ENCODE assay signal across 1 cellular context in genomic region chr12:121580959-121581680, GRCh38.
A peak's percentile ranks its signal among the peaks of the same experiment; 100 is the strongest.
TF ChIP-seq lines count a peak whose summit lies in the region.

Gene KDM2B, minus strand, starts transcription at chr12:121581023. Its CDS starts 112 bp downstream, at chr12:121580911.

TF ChIP-seq in HepG2, 621 proteins besides CTCF, POLR2A, EP300 and RAD21 (continued from another document and continues in another):
- peak; percentile 46; the same call in 1 of the 2 replicates for TF ChIP-seq ZSCAN22 (CRISPR knock-in tag; IDR thresholded peaks at IDR 0.05)
- TF ChIP-seq SIN3A (IDR thresholded peaks at IDR 0.05; ENCODE audit: borderline replicate concordance, low read depth, low read length): peak; percentile 88; the same call in 1 of the 2 replicates
- no peak for TF ChIP-seq POGZ (CRISPR knock-in tag; IDR thresholded peaks at IDR 0.05)
- TF ChIP-seq ZNF556 (CRISPR knock-in tag; IDR thresholded peaks at IDR 0.05; ENCODE audit: borderline replicate concordance): 0 out of 2 replicates have a peak, but pooled peaks have one; percentile 25
- TF ChIP-seq ZNF24 (IDR thresholded peaks at IDR 0.05): peak; percentile 84
- peak; percentile 42 for TF ChIP-seq ZEB1 (IDR thresholded peaks at IDR 0.05; ENCODE audit: insufficient replicate concordance, low read depth)
- TF ChIP-seq RBAK (CRISPR knock-in tag; IDR thresholded peaks at IDR 0.05): no peak
- TF ChIP-seq, protein P1, sequence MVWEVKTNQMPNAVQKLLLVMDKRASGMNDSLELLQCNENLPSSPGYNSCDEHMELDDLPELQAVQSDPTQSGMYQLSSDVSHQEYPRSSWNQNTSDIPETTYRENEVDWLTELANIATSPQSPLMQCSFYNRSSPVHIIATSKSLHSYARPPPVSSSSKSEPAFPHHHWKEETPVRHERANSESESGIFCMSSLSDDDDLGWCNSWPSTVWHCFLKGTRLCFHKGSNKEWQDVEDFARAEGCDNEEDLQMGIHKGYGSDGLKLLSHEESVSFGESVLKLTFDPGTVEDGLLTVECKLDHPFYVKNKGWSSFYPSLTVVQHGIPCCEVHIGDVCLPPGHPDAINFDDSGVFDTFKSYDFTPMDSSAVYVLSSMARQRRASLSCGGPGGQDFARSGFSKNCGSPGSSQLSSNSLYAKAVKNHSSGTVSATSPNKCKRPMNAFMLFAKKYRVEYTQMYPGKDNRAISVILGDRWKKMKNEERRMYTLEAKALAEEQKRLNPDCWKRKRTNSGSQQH (CRISPR knock-in tag; IDR thresholded peaks at IDR 0.05; ENCODE audit: low read depth): peak; percentile 100
- TF ChIP-seq ATAD3A (CRISPR knock-in tag; IDR thresholded peaks at IDR 0.05): no peak
- no peak for TF ChIP-seq CREB1 (IDR thresholded peaks at IDR 0.05)
- peak; percentile 50; the same call in 1 of the 2 replicates for TF ChIP-seq CREB1 (CRISPR knock-in tag; IDR thresholded peaks at IDR 0.05)
- TF ChIP-seq SPEN (CRISPR knock-in tag; IDR thresholded peaks at IDR 0.05; ENCODE audit: low read depth): no peak
- peak; percentile 45; the same call in 1 of the 2 replicates for TF ChIP-seq SP4 (CRISPR knock-in tag; IDR thresholded peaks at IDR 0.05)
- 0 out of 2 replicates have a peak, but pooled peaks have one; percentile 23 for TF ChIP-seq POLR2G (IDR thresholded peaks at IDR 0.05; ENCODE audit: low read depth, low read length)
- no peak for TF ChIP-seq HOXA9 (CRISPR knock-in tag; IDR thresholded peaks at IDR 0.05; ENCODE audit: borderline replicate concordance)
- TF ChIP-seq ERF (CRISPR knock-in tag; IDR thresholded peaks at IDR 0.05): no peak
- peak; percentile 58 for TF ChIP-seq GABPA (IDR thresholded peaks at IDR 0.05; ENCODE audit: low read depth, low read length)
- peak; percentile 83 for TF ChIP-seq GABPA (CRISPR knock-in tag; IDR thresholded peaks at IDR 0.05; ENCODE audit: low read depth)
- no peak for TF ChIP-seq AGO2 (optimal IDR thresholded peaks at IDR 0.05; ENCODE audit: low read depth, low read length)
- TF ChIP-seq ARID4A (CRISPR knock-in tag; IDR thresholded peaks at IDR 0.05; ENCODE audit: borderline replicate concordance): peak; percentile 59; the same call in 1 of the 2 replicates
- no peak for TF ChIP-seq ZNF10 (CRISPR knock-in tag; IDR thresholded peaks at IDR 0.05; ENCODE audit: borderline replicate concordance, low read depth)
- TF ChIP-seq, protein P2, sequence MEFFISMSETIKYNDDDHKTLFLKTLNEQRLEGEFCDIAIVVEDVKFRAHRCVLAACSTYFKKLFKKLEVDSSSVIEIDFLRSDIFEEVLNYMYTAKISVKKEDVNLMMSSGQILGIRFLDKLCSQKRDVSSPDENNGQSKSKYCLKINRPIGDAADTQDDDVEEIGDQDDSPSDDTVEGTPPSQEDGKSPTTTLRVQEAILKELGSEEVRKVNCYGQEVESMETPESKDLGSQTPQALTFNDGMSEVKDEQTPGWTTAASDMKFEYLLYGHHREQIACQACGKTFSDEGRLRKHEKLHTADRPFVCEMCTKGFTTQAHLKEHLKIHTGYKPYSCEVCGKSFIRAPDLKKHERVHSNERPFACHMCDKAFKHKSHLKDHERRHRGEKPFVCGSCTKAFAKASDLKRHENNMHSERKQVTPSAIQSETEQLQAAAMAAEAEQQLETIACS (CRISPR knock-in tag; IDR thresholded peaks at IDR 0.05): no peak
- no peak for TF ChIP-seq ZNF383 (CRISPR knock-in tag; IDR thresholded peaks at IDR 0.05; ENCODE audit: borderline replicate concordance)
- no peak for TF ChIP-seq DBP (CRISPR knock-in tag; IDR thresholded peaks at IDR 0.05; ENCODE audit: not compliant biosample characterization)
- no peak for TF ChIP-seq KLF15 (CRISPR knock-in tag; IDR thresholded peaks at IDR 0.05; ENCODE audit: borderline replicate concordance)
- TF ChIP-seq, protein P3, sequence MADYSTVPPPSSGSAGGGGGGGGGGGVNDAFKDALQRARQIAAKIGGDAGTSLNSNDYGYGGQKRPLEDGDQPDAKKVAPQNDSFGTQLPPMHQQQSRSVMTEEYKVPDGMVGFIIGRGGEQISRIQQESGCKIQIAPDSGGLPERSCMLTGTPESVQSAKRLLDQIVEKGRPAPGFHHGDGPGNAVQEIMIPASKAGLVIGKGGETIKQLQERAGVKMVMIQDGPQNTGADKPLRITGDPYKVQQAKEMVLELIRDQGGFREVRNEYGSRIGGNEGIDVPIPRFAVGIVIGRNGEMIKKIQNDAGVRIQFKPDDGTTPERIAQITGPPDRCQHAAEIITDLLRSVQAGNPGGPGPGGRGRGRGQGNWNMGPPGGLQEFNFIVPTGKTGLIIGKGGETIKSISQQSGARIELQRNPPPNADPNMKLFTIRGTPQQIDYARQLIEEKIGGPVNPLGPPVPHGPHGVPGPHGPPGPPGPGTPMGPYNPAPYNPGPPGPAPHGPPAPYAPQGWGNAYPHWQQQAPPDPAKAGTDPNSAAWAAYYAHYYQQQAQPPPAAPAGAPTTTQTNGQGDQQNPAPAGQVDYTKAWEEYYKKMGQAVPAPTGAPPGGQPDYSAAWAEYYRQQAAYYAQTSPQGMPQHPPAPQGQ (CRISPR knock-in tag; IDR thresholded peaks at IDR 0.05; ENCODE audit: borderline replicate concordance): no peak
- TF ChIP-seq MXD4 (CRISPR knock-in tag; IDR thresholded peaks at IDR 0.05): 0 out of 2 replicates have a peak, but pooled peaks have one; percentile 15
- TF ChIP-seq SAP130 (CRISPR knock-in tag; IDR thresholded peaks at IDR 0.05; ENCODE audit: low read depth): peak; percentile 93
- TF ChIP-seq CSRNP1 (CRISPR knock-in tag; IDR thresholded peaks at IDR 0.05): no peak
- TF ChIP-seq, protein P4, sequence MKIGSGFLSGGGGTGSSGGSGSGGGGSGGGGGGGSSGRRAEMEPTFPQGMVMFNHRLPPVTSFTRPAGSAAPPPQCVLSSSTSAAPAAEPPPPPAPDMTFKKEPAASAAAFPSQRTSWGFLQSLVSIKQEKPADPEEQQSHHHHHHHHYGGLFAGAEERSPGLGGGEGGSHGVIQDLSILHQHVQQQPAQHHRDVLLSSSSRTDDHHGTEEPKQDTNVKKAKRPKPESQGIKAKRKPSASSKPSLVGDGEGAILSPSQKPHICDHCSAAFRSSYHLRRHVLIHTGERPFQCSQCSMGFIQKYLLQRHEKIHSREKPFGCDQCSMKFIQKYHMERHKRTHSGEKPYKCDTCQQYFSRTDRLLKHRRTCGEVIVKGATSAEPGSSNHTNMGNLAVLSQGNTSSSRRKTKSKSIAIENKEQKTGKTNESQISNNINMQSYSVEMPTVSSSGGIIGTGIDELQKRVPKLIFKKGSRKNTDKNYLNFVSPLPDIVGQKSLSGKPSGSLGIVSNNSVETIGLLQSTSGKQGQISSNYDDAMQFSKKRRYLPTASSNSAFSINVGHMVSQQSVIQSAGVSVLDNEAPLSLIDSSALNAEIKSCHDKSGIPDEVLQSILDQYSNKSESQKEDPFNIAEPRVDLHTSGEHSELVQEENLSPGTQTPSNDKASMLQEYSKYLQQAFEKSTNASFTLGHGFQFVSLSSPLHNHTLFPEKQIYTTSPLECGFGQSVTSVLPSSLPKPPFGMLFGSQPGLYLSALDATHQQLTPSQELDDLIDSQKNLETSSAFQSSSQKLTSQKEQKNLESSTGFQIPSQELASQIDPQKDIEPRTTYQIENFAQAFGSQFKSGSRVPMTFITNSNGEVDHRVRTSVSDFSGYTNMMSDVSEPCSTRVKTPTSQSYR (CRISPR knock-in tag; IDR thresholded peaks at IDR 0.05; ENCODE audit: borderline replicate concordance): no peak
- TF ChIP-seq, protein P5, sequence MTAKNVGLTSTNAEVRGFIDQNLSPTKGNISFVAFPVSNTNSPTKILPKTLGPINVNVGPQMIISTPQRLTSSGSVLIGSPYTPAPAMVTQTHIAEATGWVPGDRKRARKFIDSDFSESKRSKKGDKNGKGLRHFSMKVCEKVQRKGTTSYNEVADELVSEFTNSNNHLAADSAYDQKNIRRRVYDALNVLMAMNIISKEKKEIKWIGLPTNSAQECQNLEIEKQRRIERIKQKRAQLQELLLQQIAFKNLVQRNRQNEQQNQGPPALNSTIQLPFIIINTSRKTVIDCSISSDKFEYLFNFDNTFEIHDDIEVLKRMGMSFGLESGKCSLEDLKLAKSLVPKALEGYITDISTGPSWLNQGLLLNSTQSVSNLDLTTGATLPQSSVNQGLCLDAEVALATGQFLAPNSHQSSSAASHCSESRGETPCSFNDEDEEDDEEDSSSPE (CRISPR knock-in tag; IDR thresholded peaks at IDR 0.05): 0 out of 2 replicates have a peak, but pooled peaks have one; percentile 16
- TF ChIP-seq SOX6 (IDR thresholded peaks at IDR 0.05): no peak
- no peak for TF ChIP-seq SOX6 (CRISPR knock-in tag; IDR thresholded peaks at IDR 0.05)
- TF ChIP-seq MIER2 (CRISPR knock-in tag; IDR thresholded peaks at IDR 0.05): 0 out of 2 replicates have a peak, but pooled peaks have one; percentile 27
